In the genomic region with DNA sequence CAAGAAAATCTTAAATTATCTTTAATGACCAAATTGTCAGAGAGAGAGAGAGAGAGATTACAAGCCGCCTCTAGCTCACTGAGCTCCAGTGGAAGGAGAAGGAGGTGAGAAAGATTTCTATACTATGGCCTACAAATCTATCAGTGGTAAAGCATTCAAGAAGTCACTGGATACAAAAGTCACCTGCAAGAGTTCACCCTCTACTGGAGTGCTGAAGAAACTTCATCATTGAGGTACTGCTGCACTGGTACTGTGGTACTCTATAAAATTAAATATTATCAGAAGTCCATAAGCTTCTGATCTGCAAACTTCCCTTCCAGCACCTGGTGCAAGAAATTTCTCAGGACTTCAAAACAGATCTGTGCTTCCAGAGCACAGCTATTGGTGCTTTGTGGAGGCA, we compare ENCODE assay signal across 23 cellular contexts. TPM values are rescaled to one million over a fixed set of nuclear protein-coding genes. Genes with fewer than 3 reads are reported as not detected.
DNase-seq lines count a peak whose midpoint lies in the region; ATAC-seq, FAIRE-seq and TF ChIP-seq lines count a peak whose summit lies in the region.
"Had no signal": no experiment of that assay in that cellular context is flagged by ENCODE, and none has a peak within 500 bp of the region (broad histone marks: within the 10 kb centered on the region; RNA-seq: fewer than 3 reads in every experiment).

No MANE protein-coding gene starts in this region.

- 98% methylated on average over 1 of the region's 1 CpG for WGBS in HepG2 (ENCODE audit: low lambda C conversion rate)
- 100% methylated on average over 1 of the region's 1 CpG for WGBS in right lobe of liver (ENCODE audit: insufficient coverage, low coverage, low lambda C conversion rate, missing lambda C conversion rate)

- no TSS peak for BruUV-seq in HepG2 (replicated peaks; lab: Mats Ljungman, UMichigan)

- TF ChIP-seq POLR2A in HepG2 (IDR thresholded peaks at IDR 0.05; ENCODE audit: insufficient read depth in 1 of 2, low read depth in 2 of 2, low read length in 2 of 2) (no peak), right lobe of liver (IDR thresholded peaks at IDR 0.05) (no peak)

- DNase-seq in HepG2 (ENCODE audit: low spot score) (no peak), right lobe of liver (no peak), WTC11 (ENCODE audit: low spot score) (no peak), amygdala (lab: John Stamatoyannopoulos, UW) (no peak)
- DNase-seq: C1 segment of cervical spinal cord; CD8-positive, alpha-beta memory T cell; DMS53; GDM1; GOT3; HCEC 1CT; MM.1S; NCI-H1092 treated with DMSO at 0.1 percent for 48 hours; NCI-H1436 treated with DMSO at 0.1 percent for 48 hours; NCI-H1930; NCI-H345; NCI-H524 treated with DMSO at 0.1 percent for 48 hours; Peyer's patch; T-helper 1 cell had no signal

- H3K79me2 ChIP-seq in HepG2 (ENCODE audit: insufficient read depth, low read length) (no peaks in the 10 kb centered on the region), OCI-LY1 (ENCODE audit: insufficient read depth, low read length) (no peaks in the 10 kb centered on the region; the same call in 1 of the 2 replicates)

- H3K27ac Mint-ChIP-seq in WTC11 = no peak overlapping the region

- CTCF ChIA-PET in HepG2 (lab: Yijun Ruan, JAX; ENCODE audit: low intra/inter-chr PET ratio, low total read pairs) (no interaction called here), WTC11 (lab: Charles Lee) (interaction anchor here (0.7 kb wide), 1 partner anchor 72 kb away, joined by 5 read pairs; no protein-coding TSS in a partner anchor)

- H3K27me3 Mint-ChIP-seq in WTC11 (ENCODE audit: low read depth) = no peaks in the 10 kb centered on the region; the same call in 1 of the 2 replicates
- H3K27me3 Mint-ChIP-seq: CD8-positive, alpha-beta memory T cell had no signal

- no peaks in the 10 kb centered on the region for H3F3A ChIP-seq in OCI-LY1 (ENCODE audit: insufficient read depth, low read length)

- no peaks in the 10 kb centered on the region for H4K20me1 ChIP-seq in HepG2 (ENCODE audit: insufficient read depth, low read length)
- H4K20me1 ChIP-seq in OCI-LY1 (ENCODE audit: insufficient read depth, low read length) = no peaks in the 10 kb centered on the region

- H3K9me3 ChIP-seq in HepG2 (ENCODE audit: low read length) = no peaks in the 10 kb centered on the region
- no peaks in the 10 kb centered on the region for H3K9me3 ChIP-seq in right lobe of liver
- H3K9me3 ChIP-seq in OCI-LY1 (ENCODE audit: low read length) = no peaks in the 10 kb centered on the region
- H3K9me3 ChIP-seq: Peyer's patch, SJSA1 had no signal

- H3K4me1 Mint-ChIP-seq in WTC11 = no peaks in the 10 kb centered on the region
- H3K4me1 Mint-ChIP-seq: CD8-positive, alpha-beta memory T cell had no signal

- FAIRE-seq in HepG2 (lab: Jason Lieb, UNC) = no peak

- intact Hi-C loops in HepG2 (cut with micrococcal nuclease; ENCODE audit: unreplicated experiment) = no loop called here
- intact Hi-C loops in right lobe of liver (cut with DNase I) = no loop called here

- TF ChIP-seq RAD21 in HepG2 (CRISPR knock-in tag; IDR thresholded peaks at IDR 0.05) = no peak

- TF ChIP-seq CTCF in HepG2 (CRISPR knock-in tag; IDR thresholded peaks at IDR 0.05) (no peak), right lobe of liver (IDR thresholded peaks at IDR 0.05) (no peak), OCI-LY1 (IDR thresholded peaks at IDR 0.05; ENCODE audit: low read length) (peak; percentile 15), WTC11 (IDR thresholded peaks at IDR 0.05) (no peak)

- H3K27me3 ChIP-seq in HepG2 (ENCODE audit: control insufficient read depth in 1 of 2, insufficient read depth in 2 of 2, low read length in 2 of 2) (no peaks in the 10 kb centered on the region), right lobe of liver (no peaks in the 10 kb centered on the region), OCI-LY1 (ENCODE audit: insufficient read depth, low read length) (no peaks in the 10 kb centered on the region)
- H3K27me3 ChIP-seq: Peyer's patch, SJSA1 had no signal

- H3K36me3 ChIP-seq in HepG2 (replicated peaks in 1 of 2; ENCODE audit: control insufficient read depth in 1 of 2, insufficient read depth in 2 of 2, low read length in 2 of 2) = no peaks in the 10 kb centered on the region
- H3K36me3 ChIP-seq in right lobe of liver = no peaks in the 10 kb centered on the region
- no peaks in the 10 kb centered on the region for H3K36me3 ChIP-seq in OCI-LY1 (ENCODE audit: insufficient read depth, low read length)
- H3K36me3 ChIP-seq: Peyer's patch had no signal

- in situ Hi-C loops in HepG2 (cut with HindIII; ENCODE audit: extremely low pct_ligation_motif_present, low pct_unique_long_range_greater_than_20kb) = no loop called here

- H3K27ac ChIP-seq in HepG2 (ENCODE audit: extremely low read length, insufficient read depth, low read length) (no peak overlapping the region), right lobe of liver (no peak overlapping the region), OCI-LY1 (ENCODE audit: low read depth, low read length, poor library complexity, severe bottlenecking) (no peak overlapping the region)
- H3K27ac ChIP-seq: Peyer's patch, SJSA1 had no signal

- H3K4me2 ChIP-seq in HepG2 (ENCODE audit: low read depth, low read length) (no peak overlapping the region), OCI-LY1 (ENCODE audit: low read length) (no peak overlapping the region)

- H3K9me2 ChIP-seq in OCI-LY1 (ENCODE audit: low read depth, low read length) = no peaks in the 10 kb centered on the region

- H2AFZ ChIP-seq in HepG2 (ENCODE audit: low read length) (no peak overlapping the region), OCI-LY1 (ENCODE audit: low read length) (no peak overlapping the region)

- no peak overlapping the region for H3K4me3 ChIP-seq in HepG2 (replicated peaks in 1 of 3; ENCODE audit: insufficient read depth in 1 of 3, low read depth in 2 of 3, low read length in 3 of 3)
- H3K4me3 ChIP-seq in right lobe of liver = no peak overlapping the region
- H3K4me3 ChIP-seq in OCI-LY1 (ENCODE audit: low read depth, low read length, poor library complexity, severe bottlenecking) = no peak overlapping the region
- H3K4me3 ChIP-seq: Peyer's patch, SJSA1 had no signal

- ATAC-seq in HepG2 (peak; percentile 65), right lobe of liver (no peak), WTC11 (peak; percentile 62), HG02981 (IDR thresholded peaks at IDR 0.05; ENCODE audit: unreplicated experiment) (no peak), GM21825 (IDR thresholded peaks at IDR 0.05; ENCODE audit: unreplicated experiment) (no peak), GM19023 (IDR thresholded peaks at IDR 0.05; ENCODE audit: unreplicated experiment) (no peak)

- no peaks in the 10 kb centered on the region for H3K36me3 Mint-ChIP-seq in WTC11

- POLR2A ChIA-PET in HepG2 (lab: Yijun Ruan, JAX) (interaction anchor here (0.7 kb wide), 1 partner anchor 62 kb away, joined by 3 read pairs; no protein-coding TSS in a partner anchor), WTC11 (lab: Charles Lee) (no interaction called here)

- H3K9me3 Mint-ChIP-seq in WTC11 = no peaks in the 10 kb centered on the region
- H3K9me3 Mint-ChIP-seq: CD8-positive, alpha-beta memory T cell had no signal

- no peak overlapping the region for H3K4me3 Mint-ChIP-seq in WTC11
- H3K4me3 Mint-ChIP-seq: CD8-positive, alpha-beta memory T cell had no signal

- no peak overlapping the region for H3K9ac ChIP-seq in HepG2 (ENCODE audit: insufficient read depth, low read depth, low read length)
- no peak overlapping the region for H3K9ac ChIP-seq in OCI-LY1 (ENCODE audit: low read length)

- no peak for TF ChIP-seq EP300 in HepG2 (IDR thresholded peaks at IDR 0.05; ENCODE audit: low read depth in 2 of 2, low read length in 2 of 2)
- TF ChIP-seq EP300 in HepG2 (CRISPR knock-in tag; IDR thresholded peaks at IDR 0.05; ENCODE audit: borderline replicate concordance) = no peak

- H3K4me1 ChIP-seq in HepG2 (ENCODE audit: insufficient read depth, low read length) = peaks cover 36% of the 10 kb centered on the region
- no peaks in the 10 kb centered on the region for H3K4me1 ChIP-seq in right lobe of liver
- H3K4me1 ChIP-seq in OCI-LY1 (ENCODE audit: insufficient read depth, low read length, severe bottlenecking) = no peaks in the 10 kb centered on the region
- H3K4me1 ChIP-seq: Peyer's patch, SJSA1 had no signal

TF ChIP-seq in HepG2, 621 proteins besides CTCF, POLR2A, EP300 and RAD21 (continues in another document):
- TF ChIP-seq ZNF724P (CRISPR knock-in tag; IDR thresholded peaks at IDR 0.05; ENCODE audit: borderline replicate concordance) = no peak

TF ChIP-seq in WTC11, 78 proteins besides CTCF, POLR2A, EP300 and RAD21 (continues in another document):
- no peak for TF ChIP-seq ZNF396 (CRISPR knock-in tag; IDR thresholded peaks at IDR 0.05; ENCODE audit: borderline replicate concordance)
- TF ChIP-seq GABPB1 (CRISPR knock-in tag; IDR thresholded peaks at IDR 0.05) = no peak

RNA-seq across cellular contexts. Expression of a gene that starts 48.3 kb away (rescaled TPM):
- total RNA-seq in HepG2 (2016; rRNA removed; fragmentation: Illumina TruSeq; extraction: Trizol) (99.0 and 159 TPM in 2 replicates), right lobe of liver (10 to 100 TPM; 21.7 to 31.8 (median 26.8) TPM), WTC11 (2021) (56.1 to 60.8 TPM (median 60.2 TPM) in 3 replicates)
- 13.8 and 16.6 TPM in 2 replicates for total RNA-seq in HepG2 (2016; cell fraction: cytosol; rRNA removed; fragmentation: Illumina TruSeq; extraction: Trizol; ENCODE audit: low read depth)
- 107 and 167 TPM in 2 replicates for total RNA-seq in HepG2 (2016; cell fraction: insoluble cytoplasmic fraction; rRNA removed; fragmentation: Illumina TruSeq; extraction: Trizol)
- total RNA-seq in HepG2 (2016; cell fraction: membrane; rRNA removed; fragmentation: Illumina TruSeq; extraction: Trizol) = 27.7 and 34.8 TPM in 2 replicates
- total RNA-seq in HepG2 (2016; cell fraction: nucleus; rRNA removed; fragmentation: Illumina TruSeq; extraction: Trizol) = 78.6 and 83.3 TPM in 2 replicates
- polyA plus RNA-seq in HepG2 (2011; rRNA removed) = 33.0 and 39.4 TPM in 2 replicates
- polyA plus RNA-seq in HepG2 (2011; cell fraction: cytosol; rRNA removed) = 12.4 and 18.2 TPM in 2 replicates
- polyA plus RNA-seq in HepG2 (2011; cell fraction: nucleus; rRNA removed) = 33.3 and 39.4 TPM in 2 replicates
- 60.7 and 80.2 TPM in 2 replicates for polyA plus RNA-seq in HepG2 (2012)
- polyA plus RNA-seq in HepG2 (2016; cell fraction: cytosol; fragmentation: Illumina TruSeq; extraction: Trizol; ENCODE audit: low read depth) = 5.1 and 5.9 TPM in 2 replicates
- polyA plus RNA-seq in HepG2 (2016; cell fraction: insoluble cytoplasmic fraction; fragmentation: Illumina TruSeq; extraction: Trizol; ENCODE audit: low read depth) = 103 and 105 TPM in 2 replicates
- polyA plus RNA-seq in HepG2 (2016; cell fraction: membrane; fragmentation: Illumina TruSeq; extraction: Trizol; ENCODE audit: low read depth) = 12.6 and 14.4 TPM in 2 replicates
- polyA plus RNA-seq in HepG2 (2016; cell fraction: nucleus; fragmentation: Illumina TruSeq; extraction: Trizol; ENCODE audit: insufficient read depth, low read depth) = 46.9 and 49.0 TPM in 2 replicates
- polyA minus RNA-seq in HepG2 (2011; rRNA and poly(A)+ RNA removed; ENCODE audit: low replicate concordance) = 9.0 and 17.9 TPM in 2 replicates
- polyA minus RNA-seq in HepG2 (2011; cell fraction: cytosol; rRNA and poly(A)+ RNA removed) = 50.4 and 57.0 TPM in 2 replicates
- 169 and 218 TPM in 2 replicates for polyA minus RNA-seq in HepG2 (2011; cell fraction: nucleus; rRNA and poly(A)+ RNA removed)

Comparison
In these comparisons a context has a peak if more than half of its experiments do, and no peak if none do; other contexts are left out.
1. ATAC-seq: peak in HepG2 (single experiment) and WTC11 (single experiment); none in right lobe of liver (0 of 4), HG02981 (single experiment), GM21825 (single experiment) and GM19023 (single experiment).